In the genomic region with DNA sequence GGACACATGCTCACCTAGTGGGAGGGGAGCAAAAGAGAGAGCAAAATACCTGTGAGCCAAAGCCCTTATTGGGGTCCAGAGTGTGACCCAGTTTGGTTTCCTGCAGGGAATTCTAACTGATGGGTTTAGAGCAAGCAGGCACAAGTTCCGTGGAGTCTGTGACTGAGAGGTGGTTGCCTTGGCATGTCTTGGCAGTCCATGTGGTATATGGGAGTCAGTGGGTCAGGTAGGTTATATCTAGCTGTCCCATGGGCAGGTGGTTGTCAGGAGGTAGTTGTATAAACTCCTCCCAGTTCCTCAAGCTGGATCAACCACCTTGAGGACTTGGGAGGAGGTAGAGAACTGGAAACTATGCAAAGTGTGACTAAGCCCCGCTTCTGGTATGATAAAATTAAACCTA, we compare ENCODE assay signal across 26 cellular contexts.
"Had no signal": no experiment of that assay in that cellular context is flagged by ENCODE, and none has a peak within 500 bp of the region (broad histone marks: within the 10 kb centered on the region; RNA-seq: fewer than 3 reads in every experiment).

No MANE protein-coding gene starts in this region.

- H3K4me2 ChIP-seq: neural progenitor cell, smooth muscle cell had no signal

- ATAC-seq: left colon; left lung; lower lobe of right lung; natural killer cell; right lobe of liver; stimulated activated memory B cell treated with anti-CD40 and anti-IgM and Interleukin-4, amounts not matched to agents 10 μg/mL and 1 μg/mL and 100 μg/mL, for 72 hours; stimulated activated naive CD8-positive, alpha-beta T cell treated with anti-CD3 and anti-CD28 coated beads, Interleukin-15, amount 100 ng/mL, for 72 hours had no signal

- H3K27me3 Mint-ChIP-seq: naive B cell; progenitor cell of endocrine pancreas; stimulated activated memory B cell treated with anti-CD40 and anti-IgM and Interleukin-4, amounts not matched to agents 10 μg/mL and 1 μg/mL and 100 μg/mL, for 72 hours; type B pancreatic cell had no signal

- H3K9me3 ChIP-seq: left lung, lower lobe of right lung, ovary, right atrium auricular region, right lobe of liver, tibial nerve, vagina had no signal

- H3K9me3 Mint-ChIP-seq: mesothelial cell of epicardium; nephron progenitor cell; neural progenitor cell; stimulated activated memory B cell treated with anti-CD40 and anti-IgM and Interleukin-4, amounts not matched to agents 10 μg/mL and 1 μg/mL and 100 μg/mL, for 72 hours; type B pancreatic cell had no signal

- H3K4me3 Mint-ChIP-seq: mesothelial cell of epicardium; naive B cell; natural killer cell; nephron progenitor cell; neural progenitor cell; stimulated activated memory B cell treated with anti-CD40 and anti-IgM and Interleukin-4, amounts not matched to agents 10 μg/mL and 1 μg/mL and 100 μg/mL, for 72 hours; stimulated activated naive CD8-positive, alpha-beta T cell treated with anti-CD3 and anti-CD28 coated beads, Interleukin-15, amount 100 ng/mL, for 72 hours; type B pancreatic cell had no signal

- H3K4me1 ChIP-seq: left lung, lower lobe of right lung, neural progenitor cell, right atrium auricular region, right lobe of liver, tibial nerve, vagina had no signal

- H3K27ac ChIP-seq: left lung, lower lobe of right lung, neural progenitor cell, ovary, right atrium auricular region, right lobe of liver, tibial nerve, vagina had no signal

- H3K27me3 ChIP-seq: left lung, neural progenitor cell, ovary, right atrium auricular region, right lobe of liver, tibial nerve, vagina had no signal

- H3K4me3 ChIP-seq: left lung, lower lobe of right lung, neural progenitor cell, ovary, right atrium auricular region, right lobe of liver, smooth muscle cell, tibial nerve, vagina had no signal

- H3K36me3 ChIP-seq: left lung, lower lobe of right lung, neural progenitor cell, ovary, right atrium auricular region, right lobe of liver, tibial nerve, vagina had no signal

- H3K27ac Mint-ChIP-seq: mesothelial cell of epicardium; naive B cell; natural killer cell; nephron progenitor cell; neural progenitor cell; progenitor cell of endocrine pancreas; stimulated activated memory B cell treated with anti-CD40 and anti-IgM and Interleukin-4, amounts not matched to agents 10 μg/mL and 1 μg/mL and 100 μg/mL, for 72 hours; type B pancreatic cell had no signal

- DNase-seq: kidney; left colon; left lung; lower lobe of right lung; mesendoderm; naive B cell; natural killer cell; nephron progenitor cell; ovary; right lobe of liver; stimulated activated CD4-positive, alpha-beta T cell treated with anti-CD3 and anti-CD28 coated beads, Interleukin-1b, Interleukin-23, amount 100 ng/mL, for 48 hours; stimulated activated CD4-positive, alpha-beta T cell treated with anti-CD3 and anti-CD28 coated beads, Interleukin-2, amount 100 ng/mL, for 48 hours; stimulated activated CD4-positive, alpha-beta T cell treated with anti-CD3 and anti-CD28 coated beads, Interleukin-4, amount 100 ng/mL, for 4 hours; stimulated activated CD8-positive, alpha-beta memory T cell treated with anti-CD3 and anti-CD28 coated beads, Interleukin-4, amount 100 ng/mL, for 48 hours; stimulated activated naive CD4-positive, alpha-beta T cell treated with Interleukin-2 at 50 U/mL for 16 hours; stimulated activated naive CD8-positive, alpha-beta T cell treated with anti-CD3 and anti-CD28 coated beads, Interleukin-15, amount 100 ng/mL, for 72 hours; substantia nigra had no signal

- H3K4me1 Mint-ChIP-seq: mesothelial cell of epicardium; naive B cell; natural killer cell; nephron progenitor cell; neural progenitor cell; stimulated activated naive CD8-positive, alpha-beta T cell treated with anti-CD3 and anti-CD28 coated beads, Interleukin-15, amount 100 ng/mL, for 72 hours had no signal

- H3K36me3 Mint-ChIP-seq: mesothelial cell of epicardium; naive B cell; natural killer cell; neural progenitor cell; stimulated activated memory B cell treated with anti-CD40 and anti-IgM and Interleukin-4, amounts not matched to agents 10 μg/mL and 1 μg/mL and 100 μg/mL, for 72 hours; type B pancreatic cell had no signal

- H2AFZ ChIP-seq: neural progenitor cell had no signal

- H3K9ac ChIP-seq: neural progenitor cell had no signal
